ENCODE assay signal across 27 cellular contexts in the genomic region with DNA sequence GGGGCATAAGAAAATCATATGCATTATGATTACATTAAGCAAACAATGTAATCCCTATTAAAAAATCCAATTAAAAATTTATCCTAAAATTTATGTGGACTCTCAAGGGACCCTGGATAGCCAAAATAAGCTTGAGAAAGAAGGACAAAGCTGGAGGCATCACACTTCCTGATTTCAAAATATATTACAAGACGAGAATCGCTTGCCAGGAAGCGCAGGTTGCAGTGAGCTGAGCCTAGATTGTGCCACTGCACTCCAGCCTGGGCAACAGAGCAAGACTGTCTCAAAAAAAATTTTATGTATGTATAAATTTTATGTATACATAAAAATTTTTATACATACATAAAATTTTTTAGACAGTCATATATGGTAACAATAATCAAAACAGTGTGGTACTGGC.
"Had no signal": no experiment of that assay in that cellular context is flagged by ENCODE, and none has a peak within 500 bp of the region (broad histone marks: within the 10 kb centered on the region; RNA-seq: fewer than 3 reads in every experiment).

No MANE protein-coding gene starts in this region.

- H3K27me3 ChIP-seq: stomach, testis, thyroid gland, tibial nerve, transverse colon, upper lobe of left lung, upper lobe of right lung, uterus, vagina had no signal

- H3K4me1 ChIP-seq: suprapubic skin, testis, thyroid gland, tibial artery, tibial nerve, transverse colon, upper lobe of left lung, upper lobe of right lung, uterus, vagina had no signal

- H3K36me3 ChIP-seq: stomach, suprapubic skin, thoracic aorta, thyroid gland, tibial artery, tibial nerve, transverse colon, upper lobe of left lung, upper lobe of right lung, uterus, vagina had no signal

- H3K9me3 ChIP-seq: stomach, suprapubic skin, testis, thoracic aorta, thyroid gland, tibial artery, transverse colon, upper lobe of left lung, upper lobe of right lung, uterus, vagina had no signal

- DNase-seq: stimulated activated CD4-positive, alpha-beta T cell treated with anti-CD3 and anti-CD28 coated beads, Interleukin-2, amount 100 ng/mL, for 48 hours; stimulated activated CD4-positive, alpha-beta T cell treated with anti-CD3 and anti-CD28 coated beads, Interleukin-4, amount 100 ng/mL, for 1 hour; stimulated activated CD4-positive, alpha-beta T cell treated with anti-CD3 and anti-CD28 coated beads, Interleukin-4, amount 100 ng/mL, for 24 hours; stimulated activated CD4-positive, alpha-beta T cell treated with anti-CD3 and anti-CD28 coated beads, Interleukin-4, amount 100 ng/mL, for 4 hours; stimulated activated CD8-positive, alpha-beta memory T cell treated with anti-CD3 and anti-CD28 coated beads, Interleukin-4, amount 100 ng/mL, for 48 hours; stimulated activated naive B cell treated with anti-CD40 and anti-IgM and Interleukin-4, amounts not matched to agents 10 μg/mL and 1 μg/mL and 100 μg/mL, for 72 hours; stimulated activated naive CD4-positive, alpha-beta T cell; stimulated activated naive CD4-positive, alpha-beta T cell treated with Interleukin-2 at 50 U/mL for 16 hours; stimulated activated naive CD8-positive, alpha-beta T cell treated with anti-CD3 and anti-CD28 coated beads, Interleukin-15, amount 100 ng/mL, for 72 hours; stimulated activated naive CD8-positive, alpha-beta T cell treated with anti-CD3 and anti-CD28 coated beads, Interleukin-15, Interleukin-2, amounts not matched to agents 100 U/mL and 50 U/mL, for 24 hours; stomach; substantia nigra; testis; thyroid gland; tibial artery; transverse colon; trophoblast cell; upper lobe of left lung; upper lobe of right lung; uterus had no signal

- H3K4me3 ChIP-seq: stomach, suprapubic skin, testis, thoracic aorta, thyroid gland, tibial artery, tibial nerve, transverse colon, upper lobe of left lung, upper lobe of right lung, uterus, vagina had no signal

- ATAC-seq: stimulated activated effector memory CD8-positive, alpha-beta T cell treated with anti-CD3 and anti-CD28 coated beads, Interleukin-12 subunit alpha, Interleukin-12 subunit beta, amount 100 ng/mL, for 72 hours; stimulated activated memory B cell treated with anti-CD40 and anti-IgM and Interleukin-4, amounts not matched to agents 10 μg/mL and 1 μg/mL and 100 μg/mL, for 72 hours; stimulated activated naive B cell treated with anti-CD40 and anti-IgM and Interleukin-4, amounts not matched to agents 10 μg/mL and 1 μg/mL and 100 μg/mL, for 72 hours; stimulated activated naive CD8-positive, alpha-beta T cell treated with anti-CD3 and anti-CD28 coated beads, Interleukin-15, amount 100 ng/mL, for 72 hours; stimulated activated naive CD8-positive, alpha-beta T cell treated with anti-CD3 and anti-CD28 coated beads, Interleukin-15, Interleukin-2, amounts not matched to agents 100 U/mL and 50 U/mL, for 24 hours had no signal

- FAIRE-seq: urothelium cell line had no signal

- H3K27ac ChIP-seq: stomach, suprapubic skin, testis, thoracic aorta, thyroid gland, tibial artery, tibial nerve, transverse colon, upper lobe of left lung, upper lobe of right lung, uterus, vagina had no signal
